Comparison of ENCODE assay signal across 16 cellular contexts in the genomic region with DNA sequence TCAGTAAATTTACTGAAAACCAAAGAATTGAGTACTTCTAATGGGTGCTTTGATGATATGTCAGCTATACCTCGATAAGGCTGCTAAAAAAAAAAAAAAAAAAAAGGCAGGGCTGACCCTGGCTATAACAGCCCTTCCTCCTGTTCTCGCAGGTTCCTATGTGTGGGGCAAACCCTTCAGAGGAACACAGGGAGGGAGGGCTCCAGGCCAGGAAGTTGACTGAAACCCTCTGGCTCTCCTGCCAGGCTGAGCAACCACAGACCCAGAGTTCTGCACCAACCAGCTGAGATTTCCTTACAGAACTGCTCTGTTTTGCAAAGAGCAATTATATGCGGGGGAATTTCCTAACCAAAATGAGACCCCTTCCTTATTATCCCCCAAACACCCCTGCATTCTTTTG. TPM values are rescaled to one million over a fixed set of nuclear protein-coding genes. Genes with fewer than 3 reads are reported as not detected.
DNase-seq lines count a peak whose midpoint lies in the region; ATAC-seq and TF ChIP-seq lines count a peak whose summit lies in the region.
"Had no signal": no experiment of that assay in that cellular context is flagged by ENCODE, and none has a peak within 500 bp of the region (broad histone marks: within the 10 kb centered on the region; RNA-seq: fewer than 3 reads in every experiment).

No MANE protein-coding gene starts in this region.

- no peak overlapping the region for H3K4me3 Mint-ChIP-seq in osteocyte (ENCODE audit: unreplicated experiment)
- H3K4me3 Mint-ChIP-seq: CD8-positive, alpha-beta memory T cell; H9; IgD-negative memory B cell had no signal

- H3K4me3 ChIP-seq in NB4 (ENCODE audit: low read depth, low read length) (no peak overlapping the region), epithelial cell of esophagus (ENCODE audit: low read length) (no peak overlapping the region)
- H3K4me3 ChIP-seq: BLaER1 had no signal

- H3K4me1 Mint-ChIP-seq in osteocyte (ENCODE audit: unreplicated experiment): no peaks in the 10 kb centered on the region
- H3K4me1 Mint-ChIP-seq: CD8-positive, alpha-beta memory T cell; H9; IgD-negative memory B cell had no signal

- no peak for ATAC-seq in GM21737 (IDR thresholded peaks at IDR 0.05; ENCODE audit: unreplicated experiment)
- ATAC-seq in GM21825 (IDR thresholded peaks at IDR 0.05; ENCODE audit: unreplicated experiment): no peak

- no peaks in the 10 kb centered on the region for H3K36me3 Mint-ChIP-seq in osteocyte (ENCODE audit: unreplicated experiment)
- H3K36me3 Mint-ChIP-seq: CD8-positive, alpha-beta memory T cell; IgD-negative memory B cell had no signal

- H3K27ac Mint-ChIP-seq in osteocyte (ENCODE audit: unreplicated experiment): no peak overlapping the region
- H3K27ac Mint-ChIP-seq: CD8-positive, alpha-beta memory T cell; H9; IgD-negative memory B cell had no signal

- TF ChIP-seq CTCF in NB4 (IDR thresholded peaks at IDR 0.05; ENCODE audit: low read depth, low read length) (no peak), epithelial cell of esophagus (IDR thresholded peaks at IDR 0.05; ENCODE audit: insufficient read depth, low read depth, low read length, missing control alignments) (no peak), osteocyte (IDR thresholded peaks at IDR 0.05) (no peak)

- no peak for TF ChIP-seq POLR2A in NB4 (IDR thresholded peaks at IDR 0.05; ENCODE audit: extremely low read depth, insufficient read length)

- no peaks in the 10 kb centered on the region for H3K9me3 Mint-ChIP-seq in osteocyte (ENCODE audit: unreplicated experiment)
- H3K9me3 Mint-ChIP-seq: CD8-positive, alpha-beta memory T cell; IgD-negative memory B cell had no signal

- H3K27me3 Mint-ChIP-seq in osteocyte (ENCODE audit: unreplicated experiment): no peaks in the 10 kb centered on the region
- H3K27me3 Mint-ChIP-seq: IgD-negative memory B cell had no signal

- DNase-seq in NB4 (ENCODE audit: low read depth) (peak; percentile 7), RPMI7951 (ENCODE audit: low read depth) (peak; percentile 8), epithelial cell of esophagus (ENCODE audit: low read depth) (peak; percentile 4), osteocyte (ENCODE audit: extremely low spot score, unreplicated experiment) (peak; percentile 13), 8988T (no peak)
- DNase-seq: AML-193; Caco-2; CD8-positive, alpha-beta memory T cell; DMS79; EL; GOT3; H9 had no signal

RNA-seq across cellular contexts. Expression of a gene that starts 45.5 kb away (rescaled TPM):
- total RNA-seq in RPMI7951 (2014; rRNA removed; shearing (Covaris generic)): 91.4 and 109 TPM in 2 replicates
- 133 and 141 TPM in 2 replicates for total RNA-seq in osteocyte
